Comparison of ENCODE assay signal across 1 cellular context in the genomic region with DNA sequence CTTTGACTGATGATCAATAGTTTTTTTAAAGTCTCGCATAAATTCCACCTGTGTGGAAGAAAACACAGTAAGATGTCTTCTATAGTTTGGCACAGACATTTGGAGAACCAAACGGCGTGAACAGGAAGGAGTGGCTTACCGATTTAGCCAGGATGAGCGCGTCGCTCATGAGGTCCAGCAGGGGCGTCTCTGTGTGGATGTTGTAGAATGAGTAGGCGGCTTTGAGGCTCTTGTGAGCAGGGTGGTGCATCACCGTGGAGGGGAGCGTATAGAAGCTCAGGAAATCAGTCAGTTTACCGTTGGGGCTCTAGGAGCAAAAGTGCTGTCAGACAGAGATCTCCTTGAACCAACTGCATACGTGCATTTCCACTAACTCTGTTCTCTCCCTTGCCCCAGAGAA.
TF ChIP-seq lines count a peak whose summit lies in the region.

No MANE protein-coding gene starts in this region.

TF ChIP-seq in K562, 482 proteins besides CTCF, POLR2A, EP300 and RAD21:
- TF ChIP-seq CSDE1 (IDR thresholded peaks at IDR 0.05), result no peak
- TF ChIP-seq MEF2D (tag; conservative IDR thresholded peaks at IDR 0.05; ENCODE audit: low read depth), result no peak
- TF ChIP-seq, protein P1, sequence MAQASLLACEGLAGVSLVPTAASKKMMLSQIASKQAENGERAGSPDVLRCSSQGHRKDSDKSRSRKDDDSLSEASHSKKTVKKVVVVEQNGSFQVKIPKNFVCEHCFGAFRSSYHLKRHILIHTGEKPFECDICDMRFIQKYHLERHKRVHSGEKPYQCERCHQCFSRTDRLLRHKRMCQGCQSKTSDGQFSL (CRISPR knock-in tag; IDR thresholded peaks at IDR 0.05), result no peak
- TF ChIP-seq, protein P1 (tag; IDR thresholded peaks at IDR 0.05), result no peak
- no peak for TF ChIP-seq CBFB (CRISPR knock-in tag; IDR thresholded peaks at IDR 0.05)
- TF ChIP-seq, protein P2, sequence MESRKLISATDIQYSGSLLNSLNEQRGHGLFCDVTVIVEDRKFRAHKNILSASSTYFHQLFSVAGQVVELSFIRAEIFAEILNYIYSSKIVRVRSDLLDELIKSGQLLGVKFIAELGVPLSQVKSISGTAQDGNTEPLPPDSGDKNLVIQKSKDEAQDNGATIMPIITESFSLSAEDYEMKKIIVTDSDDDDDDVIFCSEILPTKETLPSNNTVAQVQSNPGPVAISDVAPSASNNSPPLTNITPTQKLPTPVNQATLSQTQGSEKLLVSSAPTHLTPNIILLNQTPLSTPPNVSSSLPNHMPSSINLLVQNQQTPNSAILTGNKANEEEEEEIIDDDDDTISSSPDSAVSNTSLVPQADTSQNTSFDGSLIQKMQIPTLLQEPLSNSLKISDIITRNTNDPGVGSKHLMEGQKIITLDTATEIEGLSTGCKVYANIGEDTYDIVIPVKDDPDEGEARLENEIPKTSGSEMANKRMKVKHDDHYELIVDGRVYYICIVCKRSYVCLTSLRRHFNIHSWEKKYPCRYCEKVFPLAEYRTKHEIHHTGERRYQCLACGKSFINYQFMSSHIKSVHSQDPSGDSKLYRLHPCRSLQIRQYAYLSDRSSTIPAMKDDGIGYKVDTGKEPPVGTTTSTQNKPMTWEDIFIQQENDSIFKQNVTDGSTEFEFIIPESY (CRISPR knock-in tag; IDR thresholded peaks at IDR 0.05), result peak; percentile 89
- no peak for TF ChIP-seq ESRRA (IDR thresholded peaks at IDR 0.05; ENCODE audit: borderline replicate concordance, low read depth)
- TF ChIP-seq POLR2G (IDR thresholded peaks at IDR 0.05; ENCODE audit: low read depth, low read length), result no peak
- TF ChIP-seq NR1H2 (CRISPR knock-in tag; IDR thresholded peaks at IDR 0.05), result no peak
